In the genomic region with DNA sequence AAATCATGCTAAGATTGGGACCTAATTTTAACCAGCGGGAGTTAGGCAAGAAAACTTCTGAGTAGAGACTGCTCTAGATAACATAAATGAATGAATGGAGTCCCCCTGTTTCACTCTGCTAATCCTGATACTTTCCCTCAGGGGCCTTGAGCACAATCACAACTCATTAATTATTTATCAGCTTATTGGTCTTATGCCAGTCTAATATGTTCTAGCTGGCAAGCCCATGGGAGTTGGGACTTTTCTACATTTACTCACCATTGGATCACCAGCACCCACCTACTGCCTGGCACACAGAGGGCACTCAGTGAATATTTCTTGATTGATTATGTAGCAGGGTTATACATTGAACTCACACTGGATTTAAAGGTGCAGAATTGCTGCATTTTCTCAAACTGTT, we compare ENCODE assay signal across 25 cellular contexts.
"Had no signal": no experiment of that assay in that cellular context is flagged by ENCODE, and none has a peak within 500 bp of the region (broad histone marks: within the 10 kb centered on the region; RNA-seq: fewer than 3 reads in every experiment).

No MANE protein-coding gene starts in this region.

- ATAC-seq: activated T-helper 17 cell treated with anti-CD3 and anti-CD28 coated beads, Interleukin-2, amount 50 U/mL, for 72 hours; gastrocnemius medialis had no signal

- H3K36me3 ChIP-seq: cardiac muscle cell, esophagus squamous epithelium, gastrocnemius medialis, spleen, uterus, WERI-Rb-1 had no signal

- H3K36me3 Mint-ChIP-seq: memory B cell had no signal

- H3K4me3 ChIP-seq: cardiac muscle cell, esophagus squamous epithelium, gastrocnemius medialis, spleen, testis, uterus had no signal

- H3K9me3 Mint-ChIP-seq: activated T-cell treated with anti-CD3 and anti-CD28 coated beads, Interleukin-2, amount 50 U/mL, for 24 hours; activated T-helper 17 cell treated with anti-CD3 and anti-CD28 coated beads, Interleukin-2, amount 50 U/mL, for 72 hours; endodermal cell; memory B cell; nephron progenitor cell had no signal

- H3K9me3 ChIP-seq: esophagus squamous epithelium, gastrocnemius medialis, spleen, testis, uterus had no signal

- H3K27me3 ChIP-seq: cardiac muscle cell, esophagus squamous epithelium, gastrocnemius medialis, testis, uterus had no signal

- DNase-seq: activated CD4-positive, alpha-beta T cell treated with anti-CD3 and anti-CD28 coated beads for 1 hour; activated CD4-positive, alpha-beta T cell treated with anti-CD3 and anti-CD28 coated beads, Interleukin-2, amount 50 U/mL, for 1 hour; activated CD8-positive, alpha-beta memory T cell treated with anti-CD3 and anti-CD28 coated beads for 24 hours; activated CD8-positive, alpha-beta memory T cell treated with anti-CD3 and anti-CD28 coated beads, Interleukin-2, amount 50 U/mL, for 4 hours; activated naive CD4-positive, alpha-beta T cell treated with Interleukin-2 at 50 U/mL for 16 hours; activated T-cell treated with anti-CD3 and anti-CD28 coated beads, Interleukin-2, amount 50 U/mL, for 24 hours; amygdala; cortex of kidney; endodermal cell; esophagus squamous epithelium; gastrocnemius medialis; head of caudate nucleus; hypothalamus; nephron progenitor cell; retina; spleen; stimulated activated CD4-positive, alpha-beta T cell treated with anti-CD3 and anti-CD28 coated beads, Interleukin-4, amount 100 ng/mL, for 1 hour; stimulated activated naive CD4-positive, alpha-beta T cell; testis; trophoblast cell; uterus; WERI-Rb-1 had no signal

- H3K27ac ChIP-seq: cardiac muscle cell, esophagus squamous epithelium, gastrocnemius medialis, spleen, testis, uterus, WERI-Rb-1 had no signal

- H3K4me3 Mint-ChIP-seq: activated T-cell treated with anti-CD3 and anti-CD28 coated beads, Interleukin-2, amount 50 U/mL, for 24 hours; activated T-helper 17 cell treated with anti-CD3 and anti-CD28 coated beads, Interleukin-2, amount 50 U/mL, for 72 hours; endodermal cell; memory B cell; nephron progenitor cell had no signal

- H3K27ac Mint-ChIP-seq: activated T-cell treated with anti-CD3 and anti-CD28 coated beads, Interleukin-2, amount 50 U/mL, for 24 hours; activated T-helper 17 cell treated with anti-CD3 and anti-CD28 coated beads, Interleukin-2, amount 50 U/mL, for 72 hours; endodermal cell; memory B cell; nephron progenitor cell had no signal

- H3K4me1 ChIP-seq: testis, uterus had no signal
